In the genomic region with DNA sequence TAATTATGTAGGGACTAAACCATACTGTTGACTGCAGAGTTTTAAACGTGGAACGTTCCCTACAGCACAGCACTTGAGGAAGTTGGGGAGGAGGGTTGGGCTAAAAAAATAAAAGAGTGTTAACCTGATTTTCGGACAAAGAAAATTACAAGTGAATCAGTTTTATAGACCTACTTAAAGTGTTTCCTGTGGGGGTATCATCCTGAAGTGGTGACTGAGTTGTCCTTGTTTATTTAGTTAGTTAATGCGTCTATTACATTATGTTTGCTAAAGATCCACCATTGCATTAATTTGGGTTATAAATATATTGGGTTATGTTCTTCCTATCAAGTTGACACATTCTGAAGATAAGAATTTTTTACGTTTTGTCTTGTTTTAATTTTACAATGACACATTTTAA, we compare ENCODE assay signal across 25 cellular contexts. TPM values are rescaled to one million over a fixed set of nuclear protein-coding genes. Genes with fewer than 3 reads are reported as not detected.
"Had no signal": no experiment of that assay in that cellular context is flagged by ENCODE, and none has a peak within 500 bp of the region (broad histone marks: within the 10 kb centered on the region; RNA-seq: fewer than 3 reads in every experiment).

No MANE protein-coding gene starts in this region.

- H3K4me1 Mint-ChIP-seq: naive B cell had no signal

- H3K4me3 Mint-ChIP-seq: activated T-cell treated with anti-CD3 and anti-CD28 coated beads, Interleukin-2, amount 50 U/mL, for 72 hours; effector memory CD8-positive, alpha-beta T cell; mesothelial cell of epicardium; naive B cell; nephron progenitor cell had no signal

- H3K36me3 ChIP-seq: colonic mucosa, gastroesophageal sphincter, neutrophil, ovary, right lobe of liver, upper lobe of right lung had no signal

- H3K4me1 ChIP-seq: colonic mucosa, gastroesophageal sphincter, right lobe of liver, upper lobe of right lung had no signal

- H3K27ac ChIP-seq: colonic mucosa, gastroesophageal sphincter, neutrophil, ovary, right lobe of liver, upper lobe of right lung, VCaP had no signal

- DNase-seq: activated CD4-positive, alpha-beta T cell treated with anti-CD3 and anti-CD28 coated beads for 4 hours; activated CD4-positive, alpha-beta T cell treated with anti-CD3 and anti-CD28 coated beads, Interleukin-2, amount 50 U/mL, for 4 hours; activated naive CD4-positive, alpha-beta T cell; activated T-cell treated with anti-CD3 and anti-CD28 coated beads for 4 hours; activated T-cell treated with anti-CD3 and anti-CD28 coated beads, Interleukin-2, amount 50 U/mL, for 72 hours; cerebellar nuclear complex; colonic mucosa; effector memory CD8-positive, alpha-beta T cell; hippocampal formation; left cardiac atrium; naive B cell; nephron progenitor cell; ovary; right lobe of liver; stimulated activated CD4-positive, alpha-beta T cell treated with anti-CD3 and anti-CD28 coated beads, Interleukin-12 subunit alpha, Interleukin-12 subunit beta, amount 100 ng/mL, for 4 hours; stimulated activated CD4-positive, alpha-beta T cell treated with anti-CD3 and anti-CD28 coated beads, Interleukin-4, amount 100 ng/mL, for 1 hour; stimulated activated naive CD8-positive, alpha-beta T cell treated with anti-CD3 and anti-CD28 coated beads, Interleukin-15, Interleukin-2, amounts not matched to agents 100 U/mL and 50 U/mL, for 24 hours; upper lobe of right lung had no signal

- H3K4me3 ChIP-seq: colonic mucosa, gastroesophageal sphincter, ovary, right lobe of liver, upper lobe of right lung had no signal

- H3K27ac Mint-ChIP-seq: activated naive CD4-positive, alpha-beta T cell treated with anti-CD3 and anti-CD28 coated beads, Interleukin-2, amount 50 U/mL, for 72 hours; activated T-cell treated with anti-CD3 and anti-CD28 coated beads, Interleukin-2, amount 50 U/mL, for 72 hours; effector memory CD8-positive, alpha-beta T cell; naive B cell; progenitor cell of endocrine pancreas had no signal

- H3K9me3 Mint-ChIP-seq: activated naive CD4-positive, alpha-beta T cell treated with anti-CD3 and anti-CD28 coated beads, Interleukin-2, amount 50 U/mL, for 72 hours; activated T-cell treated with anti-CD3 and anti-CD28 coated beads, Interleukin-2, amount 50 U/mL, for 72 hours; effector memory CD8-positive, alpha-beta T cell; mesothelial cell of epicardium; naive B cell; nephron progenitor cell had no signal

- H3K36me3 Mint-ChIP-seq: activated naive CD4-positive, alpha-beta T cell treated with anti-CD3 and anti-CD28 coated beads, Interleukin-2, amount 50 U/mL, for 72 hours; naive B cell had no signal

- ATAC-seq: activated naive CD4-positive, alpha-beta T cell treated with anti-CD3 and anti-CD28 coated beads, Interleukin-2, amount 50 U/mL, for 72 hours; activated T-cell treated with anti-CD3 and anti-CD28 coated beads, Interleukin-2, amount 50 U/mL, for 72 hours; effector memory CD8-positive, alpha-beta T cell; gastroesophageal sphincter; left cardiac atrium; right lobe of liver; stimulated activated naive CD8-positive, alpha-beta T cell treated with anti-CD3 and anti-CD28 coated beads, Interleukin-15, Interleukin-2, amounts not matched to agents 100 U/mL and 50 U/mL, for 24 hours; upper lobe of right lung had no signal

- H3K9me3 ChIP-seq: colonic mucosa, gastroesophageal sphincter, neutrophil, ovary, right lobe of liver, upper lobe of right lung had no signal

- H3K27me3 ChIP-seq: colonic mucosa, gastroesophageal sphincter, neutrophil, ovary, right lobe of liver, upper lobe of right lung had no signal

- H3K27me3 Mint-ChIP-seq: effector memory CD8-positive, alpha-beta T cell; naive B cell; progenitor cell of endocrine pancreas had no signal

RNA-seq across cellular contexts. Expression of a gene that starts 14.7 kb away (rescaled TPM):
- total RNA-seq: activated naive CD4-positive, alpha-beta T cell treated with anti-CD3 and anti-CD28 coated beads, Interleukin-2, amount 50 U/mL, for 72 hours had no signal
- polyA plus RNA-seq: keratinocyte had no signal
